In genomic region chr6:141254336-141254735, GRCh38 we compare ENCODE assay signal across 23 cellular contexts.
"Had no signal": no experiment of that assay in that cellular context is flagged by ENCODE, and none has a peak within 500 bp of the region (broad histone marks: within the 10 kb centered on the region; RNA-seq: fewer than 3 reads in every experiment).

No MANE protein-coding gene starts in this region.

- H3K36me3 ChIP-seq: ascending aorta, cardiac muscle cell, Peyer's patch, WERI-Rb-1 had no signal

- H3K27me3 ChIP-seq: ascending aorta, body of pancreas, cardiac muscle cell, Peyer's patch had no signal

- H3K4me1 ChIP-seq: body of pancreas, Peyer's patch had no signal

- ATAC-seq: activated CD4-positive, alpha-beta T cell treated with anti-CD3 and anti-CD28 coated beads for 36 hours; body of pancreas had no signal

- H3K27ac ChIP-seq: body of pancreas, cardiac muscle cell, Peyer's patch, RWPE1, WERI-Rb-1 had no signal

- DNase-seq: activated CD4-positive, alpha-beta memory T cell treated with anti-CD3 and anti-CD28 coated beads, Interleukin-2, amount 10 ng/mL, durations not matched to agents 7 days and 5 days; activated CD4-positive, alpha-beta T cell treated with anti-CD3 and anti-CD28 coated beads for 36 hours; activated CD4-positive, alpha-beta T cell treated with anti-CD3 and anti-CD28 coated beads, Interleukin-2, amount 50 U/mL, for 1 hour; activated naive CD4-positive, alpha-beta T cell treated with anti-CD3 and anti-CD28 coated beads, Interleukin-2, amount 50 U/mL, for 16 hours; activated naive CD8-positive, alpha-beta T cell treated with anti-CD3 and anti-CD28 coated beads, Interleukin-2, amount 10 ng/mL, durations not matched to agents 7 days and 5 days; activated T-cell treated with anti-CD3 and anti-CD28 coated beads, Interleukin-2, amount 50 U/mL, for 1 hour; body of pancreas; MM.1S; NCI-H1105; NCI-H1436; NCI-H1694 treated with DMSO at 0.1 percent for 48 hours; NCI-H2029 treated with DMSO at 0.1 percent for 48 hours; NCI-H345; NCI-H510A; NCI-H526 treated with DMSO at 0.1 percent for 48 hours; NCI-H82; Peyer's patch; SHP77 treated with DMSO at 0.1 percent for 48 hours; T-helper 1 cell; WERI-Rb-1 had no signal

- H3K9me3 ChIP-seq: ascending aorta, body of pancreas, Peyer's patch had no signal

- H3K4me3 ChIP-seq: body of pancreas, cardiac muscle cell, Peyer's patch had no signal
